8 cellular contexts compared by ENCODE assay signal in the genomic region with DNA sequence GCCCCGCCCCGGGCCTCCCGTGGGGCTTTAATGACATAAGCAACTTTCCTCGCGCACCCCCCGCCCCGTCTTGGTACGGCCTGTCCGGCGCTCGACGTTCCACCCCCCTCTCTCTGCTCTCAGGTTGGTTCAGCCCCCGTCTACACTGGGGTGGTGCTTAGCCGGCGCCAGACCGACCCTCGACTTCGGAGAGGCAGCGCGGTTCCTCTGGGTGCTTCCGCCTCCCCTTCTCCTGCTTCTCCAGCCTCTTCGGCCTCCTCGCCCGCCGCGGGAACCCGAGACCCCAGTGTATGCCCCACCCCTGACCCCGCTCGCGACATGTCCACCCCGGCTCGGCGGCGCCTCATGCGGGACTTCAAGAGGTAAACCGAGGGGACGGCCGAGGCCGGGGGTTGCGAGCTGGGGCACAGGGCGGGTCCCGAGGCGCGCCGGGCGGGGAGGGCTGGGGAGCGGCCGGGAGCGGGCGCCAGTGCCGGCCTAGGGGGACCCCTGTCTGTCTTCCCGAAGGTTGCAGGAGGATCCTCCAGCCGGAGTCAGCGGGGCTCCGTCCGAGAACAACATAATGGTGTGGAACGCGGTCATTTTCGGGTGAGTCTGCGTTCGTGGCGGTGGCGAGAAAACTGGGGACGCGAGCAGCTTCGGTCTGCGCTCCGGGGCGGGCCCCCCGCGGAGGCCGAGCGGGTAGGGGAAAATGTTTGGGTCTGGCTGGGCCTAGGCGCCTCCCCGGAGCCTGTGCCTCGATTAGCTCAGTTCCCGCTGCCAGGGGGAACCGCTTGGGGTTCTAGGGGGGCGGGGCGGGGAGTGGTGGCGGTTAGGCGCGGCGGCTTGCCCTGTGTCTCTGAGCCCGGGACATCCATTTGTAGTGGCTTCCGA. TPM values are rescaled to one million over a fixed set of nuclear protein-coding genes. Genes with fewer than 3 reads are reported as not detected.
DNase-seq lines count a peak whose midpoint lies in the region; ATAC-seq and TF ChIP-seq lines count a peak whose summit lies in the region.

Gene UBE2A (plus strand): TSS at position 170 of the 873 bp plus-strand sequence. CDS start 149 bp downstream, at position 319.

- ATAC-seq in GM18498 (IDR thresholded peaks at IDR 0.05; ENCODE audit: unreplicated experiment) (peak; percentile 87), HG02885 (IDR thresholded peaks at IDR 0.05; ENCODE audit: poor library complexity, unreplicated experiment) (peak; percentile 82), left cardiac atrium (peak; percentile 93 to 97), upper lobe of right lung (peak; percentile 99)

- H3K27me3 ChIP-seq in upper lobe of right lung: no peaks in the 10 kb centered on the region

- peaks cover 10% of the 10 kb centered on the region for H3K4me1 Mint-ChIP-seq in progenitor cell of endocrine pancreas (ENCODE audit: low read depth)

- no peaks in the 10 kb centered on the region for H3K36me3 ChIP-seq in upper lobe of right lung

- peak within 1 kb of the TSS; percentile 91 for H3K27ac ChIP-seq in upper lobe of right lung

- H3K4me3 ChIP-seq in upper lobe of right lung: peak within 1 kb of the TSS; percentile 63

- H3K9me3 Mint-ChIP-seq in progenitor cell of endocrine pancreas (ENCODE audit: low read depth): peaks cover 8% of the 10 kb centered on the region

- peaks cover 4% of the 10 kb centered on the region for H3K4me1 ChIP-seq in upper lobe of right lung

- peaks cover 2% of the 10 kb centered on the region for H3K36me3 Mint-ChIP-seq in progenitor cell of endocrine pancreas (ENCODE audit: insufficient read depth)

- H3K9me3 ChIP-seq in upper lobe of right lung: no peaks in the 10 kb centered on the region

- H3K4me3 Mint-ChIP-seq in progenitor cell of endocrine pancreas (ENCODE audit: low read depth): peak within 1 kb of the TSS; percentile 90

- DNase-seq in NCI-H1694 (lab: John Stamatoyannopoulos, UW) (peak; percentile 80), amniotic epithelial cell (ENCODE audit: low read depth) (peak; percentile 88), left cardiac atrium (peak; percentile 92), progenitor cell of endocrine pancreas (ENCODE audit: low spot score, unreplicated experiment) (peak; percentile 80), upper lobe of right lung (peak; percentile 95)

- H3K27me3 Mint-ChIP-seq in progenitor cell of endocrine pancreas: no peaks in the 10 kb centered on the region

- peak; percentile 34 for TF ChIP-seq CTCF in progenitor cell of endocrine pancreas (IDR thresholded peaks at IDR 0.05; ENCODE audit: unreplicated experiment)
- peak; percentile 32 for TF ChIP-seq CTCF in upper lobe of right lung (IDR thresholded peaks at IDR 0.05)

- intact Hi-C loops in T-helper 1 cell treated with Interleukin-12 subunit alpha and Interleukin-12 subunit beta and Interleukin-4 antibody, amounts not matched to agents 30 ng/mL and 1 ng/mL, for 36 hours (cut with micrococcal nuclease): loop anchor here (1.0 to 2.0 kb wide), 9 partner anchors 9 to 297 kb away; partner anchors contain the start of genes NDUFA1, NKRF, RNF113A and STEEP1
- intact Hi-C loops in left cardiac atrium (cut with DNase I): no loop called here
- intact Hi-C loops in upper lobe of right lung (cut with DNase I): no loop called here

- H3K27ac Mint-ChIP-seq in progenitor cell of endocrine pancreas: peak within 1 kb of the TSS; percentile 98

RNA-seq across cellular contexts. Expression of gene UBE2A, which starts in this region (rescaled TPM):
- 63.3 and 65.7 TPM in 2 replicates for total RNA-seq in T-helper 1 cell treated with Interleukin-12 subunit alpha and Interleukin-12 subunit beta and Interleukin-4 antibody, amounts not matched to agents 30 ng/mL and 1 ng/mL, for 36 hours
- 10 to 100 TPM; 49.1 to 52.6 TPM for total RNA-seq in left cardiac atrium
- 49.4 and 55.0 TPM in 2 replicates for total RNA-seq in progenitor cell of endocrine pancreas
- total RNA-seq in upper lobe of right lung: 48.7 TPM

Comparison
In these comparisons a context has a peak if more than half of its experiments do, and no peak if none do; other contexts are left out.
1. Peak in every context shown above with its lines: DNase-seq, ATAC-seq, H3K4me3 ChIP-seq and H3K27ac ChIP-seq.